Comparison of ENCODE assay signal across 8 cellular contexts in the genomic region with DNA sequence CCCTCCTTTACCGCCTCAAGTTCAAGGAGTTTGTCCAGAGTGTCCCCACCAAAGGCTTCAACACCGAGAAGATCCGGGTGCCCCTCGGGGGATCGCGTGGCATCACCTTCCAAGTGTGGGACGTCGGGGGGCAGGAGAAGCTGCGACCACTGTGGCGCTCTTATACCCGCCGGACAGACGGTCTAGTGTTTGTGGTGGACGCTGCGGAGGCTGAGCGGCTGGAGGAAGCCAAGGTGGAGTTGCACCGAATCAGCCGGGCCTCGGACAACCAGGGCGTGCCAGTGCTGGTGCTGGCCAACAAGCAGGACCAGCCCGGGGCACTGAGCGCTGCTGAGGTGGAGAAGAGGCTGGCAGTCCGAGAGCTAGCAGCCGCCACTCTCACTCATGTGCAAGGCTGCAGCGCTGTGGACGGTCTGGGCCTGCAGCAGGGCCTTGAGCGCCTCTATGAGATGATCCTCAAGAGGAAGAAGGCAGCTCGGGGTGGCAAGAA. TPM values are rescaled to one million over a fixed set of nuclear protein-coding genes. Genes with fewer than 3 reads are reported as not detected.
DNase-seq lines count a peak whose midpoint lies in the region; TF ChIP-seq lines count a peak whose summit lies in the region.

No MANE protein-coding gene starts in this region.

- H2AK5ac ChIP-seq in trophoblast cell (ENCODE audit: low read length), result no peak overlapping the region

- intact Hi-C loops in Calu3 (cut with micrococcal nuclease; ENCODE audit: unreplicated experiment), result no loop called here

- peaks cover 8 to 9% of the 10 kb centered on the region in 2 experiments for H3K4me1 ChIP-seq in trophoblast cell (ENCODE audit: control insufficient read depth in 1 of 2, insufficient read depth in 2 of 2, low read length in 2 of 2)

- H3K27ac Mint-ChIP-seq in Calu3 (ENCODE audit: unreplicated experiment), result peak overlapping the region; percentile 62

- BruUV-seq in Calu3 (replicated peaks; lab: Mats Ljungman, UMichigan), result no TSS peak

- H4K91ac ChIP-seq in trophoblast cell (ENCODE audit: low read depth, low read length), result no peak overlapping the region

- peaks cover 13% of the 10 kb centered on the region for H3K36me3 Mint-ChIP-seq in Calu3 (ENCODE audit: insufficient read depth, unreplicated experiment)

- H3K27me3 ChIP-seq in trophoblast cell (ENCODE audit: insufficient read depth, low read length), result no peaks in the 10 kb centered on the region

- H3K14ac ChIP-seq in trophoblast cell (ENCODE audit: low read length), result no peak overlapping the region

- H3K4me3 Mint-ChIP-seq in Calu3 (ENCODE audit: low read depth, unreplicated experiment), result peak overlapping the region; percentile 81

- H2BK120ac ChIP-seq in trophoblast cell (ENCODE audit: insufficient read depth, low read length, poor library complexity), result no peak overlapping the region

- H3K18ac ChIP-seq in trophoblast cell (ENCODE audit: low read length), result peak overlapping the region; percentile 2

- peak overlapping the region; percentile 84 for H3K4me3 ChIP-seq in WI38 (ENCODE audit: low read depth, low read length)
- H3K4me3 ChIP-seq in foreskin fibroblast (ENCODE audit: low read depth in 1 of 2, low read length in 2 of 2), result peak overlapping the region; percentile 83 to 87
- peak overlapping the region; percentile 27 for H3K4me3 ChIP-seq in trophoblast cell (ENCODE audit: low read depth, low read length)

- no peak overlapping the region for H2AFZ ChIP-seq in trophoblast cell (ENCODE audit: insufficient read depth, low read length, poor library complexity)

- H3K27me3 Mint-ChIP-seq in Calu3 (ENCODE audit: unreplicated experiment), result no peaks in the 10 kb centered on the region

- no peak overlapping the region for H3K27ac ChIP-seq in trophoblast cell (ENCODE audit: low read depth, low read length)

- H3K9me3 Mint-ChIP-seq in Calu3 (ENCODE audit: low read depth, unreplicated experiment), result no peaks in the 10 kb centered on the region

- H3K4me2 ChIP-seq in trophoblast cell (ENCODE audit: low read length), result peak overlapping the region; percentile 71

- DNase-seq in Calu3 (no peak), foreskin fibroblast (no peak), trophoblast cell (peak in 1 of 2 donors; percentile 19), SKM-1 treated with dmso at 0.1 percent for 144 hours (lab: John Stamatoyannopoulos, UW; ENCODE audit: unreplicated experiment) (no peak), LoVo (ENCODE audit: low spot score) (no peak), NCI-H2107 (lab: John Stamatoyannopoulos, UW) (no peak), activated gamma-delta T cell treated with Interleukin-2 at 50 U/mL for 16 hours (no peak)

- no peak overlapping the region for H3K9ac ChIP-seq in trophoblast cell (ENCODE audit: low read length)

- TF ChIP-seq CTCF in Calu3 (IDR thresholded peaks at IDR 0.05; ENCODE audit: unreplicated experiment), result no peak
- TF ChIP-seq CTCF in WI38 (IDR thresholded peaks at IDR 0.05; ENCODE audit: low read depth, low read length), result no peak
- no peak for TF ChIP-seq CTCF in foreskin fibroblast (IDR thresholded peaks at IDR 0.05; ENCODE audit: low read depth, low read length)

- H3K9me3 ChIP-seq in trophoblast cell (ENCODE audit: insufficient read depth, low read depth, low read length), result peaks cover 6% of the 10 kb centered on the region

- H2BK5ac ChIP-seq in trophoblast cell (ENCODE audit: low read depth, low read length, poor library complexity), result no peak overlapping the region

- peaks cover 5% of the 10 kb centered on the region for H3K79me2 ChIP-seq in trophoblast cell (ENCODE audit: control insufficient read depth, insufficient read depth, low read length, poor library complexity)

- CTCF ChIA-PET in Calu3 (lab: Charles Lee), result interaction anchor here (0.6 to 7.2 kb wide), 3 partner anchors 50 to 389 kb away, joined by 4 to 88 read pairs (median 4); a partner anchor contains a TSS

- H3K23ac ChIP-seq in trophoblast cell (ENCODE audit: low read length), result no peak overlapping the region

- WGBS in trophoblast cell (ENCODE audit: extremely low coverage, insufficient coverage, insufficient read length), result no CpG with 5 or more reads among the region's 28 CpGs

- H2BK12ac ChIP-seq in trophoblast cell (ENCODE audit: low read length), result no peak overlapping the region

- no peak overlapping the region for H3K4ac ChIP-seq in trophoblast cell (ENCODE audit: low read depth, low read length)

- peaks cover 6 to 7% of the 10 kb centered on the region in 2 experiments for H3K36me3 ChIP-seq in trophoblast cell (ENCODE audit: control insufficient read depth in 1 of 2, insufficient read depth in 2 of 2, low read length in 2 of 2)

- H4K12ac ChIP-seq in trophoblast cell (ENCODE audit: low read depth, low read length), result no peak overlapping the region

- H4K8ac ChIP-seq in trophoblast cell (ENCODE audit: low read depth, low read length), result no peak overlapping the region

- peaks cover 5% of the 10 kb centered on the region for H3K79me1 ChIP-seq in trophoblast cell (ENCODE audit: low read length)

- peaks cover 13% of the 10 kb centered on the region for H3K4me1 Mint-ChIP-seq in Calu3 (ENCODE audit: low read depth, unreplicated experiment)

RNA-seq across cellular contexts. Expression of a gene that starts 1.1 kb away (rescaled TPM):
- 3.4 TPM in 2 replicates for total RNA-seq in Calu3 (2022)
- polyA plus RNA-seq in trophoblast cell (2013), result 11.4 and 12.1 TPM in 2 replicates

Comparison
In these comparisons a context has a peak if more than half of its experiments do, and no peak if none do; other contexts are left out.
1. H3K4me3 ChIP-seq: peak in every context shown above with its lines; median percentile 85 in foreskin fibroblast; 84 in WI38; 27 in trophoblast cell.